In the genomic region with DNA sequence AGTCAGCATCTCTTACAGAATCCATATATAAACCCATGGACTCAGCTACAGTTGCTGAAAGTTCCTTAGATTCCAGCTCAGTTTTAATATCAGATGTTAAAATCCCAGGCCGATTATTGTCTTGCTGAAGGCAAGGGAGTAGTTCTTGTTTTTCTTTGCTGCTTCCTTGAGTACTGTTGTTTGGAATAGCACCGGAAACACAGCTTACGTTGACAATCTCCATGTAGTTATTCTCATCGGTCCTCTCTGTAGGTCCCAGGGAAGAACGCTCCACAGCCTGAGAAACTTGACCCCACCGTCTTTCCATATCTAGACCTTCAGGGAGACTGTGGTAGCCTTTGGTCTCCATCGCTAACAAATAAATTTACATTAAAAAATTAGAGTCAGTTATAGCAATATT, we compare ENCODE assay signal across 14 cellular contexts.
"Had no signal": no experiment of that assay in that cellular context is flagged by ENCODE, and none has a peak within 500 bp of the region (broad histone marks: within the 10 kb centered on the region; RNA-seq: fewer than 3 reads in every experiment).

No MANE protein-coding gene starts in this region.

- H3K36me3 ChIP-seq: brain microvascular endothelial cell, cardiac muscle cell, left lung had no signal

- H3K27ac ChIP-seq: brain microvascular endothelial cell, cardiac muscle cell, esophagus squamous epithelium, tibial artery had no signal

- H3K9me3 ChIP-seq: esophagus squamous epithelium, left lung, tibial artery had no signal

- H3K9me3 Mint-ChIP-seq: nephron had no signal

- DNase-seq: brain microvascular endothelial cell; cerebellar nuclear complex; dermis blood vessel endothelial cell; esophagus squamous epithelium; foreskin fibroblast; kidney glomerular epithelial cell; left lung; mammary epithelial cell; small intestine; stimulated activated CD4-positive, alpha-beta T cell treated with anti-CD3 and anti-CD28 coated beads, Interleukin-12 subunit alpha, Interleukin-12 subunit beta, amount 100 ng/mL, for 4 hours; stimulated activated naive CD4-positive, alpha-beta T cell treated with Interleukin-2 at 50 U/mL for 16 hours; tibial artery had no signal

- H3K27me3 ChIP-seq: esophagus squamous epithelium, tibial artery had no signal

- ATAC-seq: left lung had no signal

- H3K4me3 ChIP-seq: cardiac muscle cell, esophagus squamous epithelium, left lung, tibial artery had no signal

- H3K4me3 Mint-ChIP-seq: nephron had no signal

- H3K27ac Mint-ChIP-seq: nephron had no signal
